Comparison of ENCODE assay signal across 18 cellular contexts in genomic region chr4:39083164-39083563, GRCh38. TPM values are rescaled to one million over a fixed set of nuclear protein-coding genes. Genes with fewer than 3 reads are reported as not detected.
DNase-seq lines count a peak whose midpoint lies in the region; ATAC-seq lines count a peak whose summit lies in the region.
"Had no signal": no experiment of that assay in that cellular context is flagged by ENCODE, and none has a peak within 500 bp of the region (broad histone marks: within the 10 kb centered on the region; RNA-seq: fewer than 3 reads in every experiment).

No MANE protein-coding gene starts in this region.

- no peak for ATAC-seq in HG03354 (IDR thresholded peaks at IDR 0.05; ENCODE audit: poor library complexity, severe bottlenecking, unreplicated experiment)
- ATAC-seq: A549; stimulated activated memory B cell treated with anti-CD40 and anti-IgM and Interleukin-4, amounts not matched to agents 10 μg/mL and 1 μg/mL and 100 μg/mL, for 72 hours had no signal

- DNase-seq in NCI-H748 (lab: John Stamatoyannopoulos, UW; ENCODE audit: unreplicated experiment): peak; percentile 11
- no peak for DNase-seq in NCI-H748 treated with DMSO at 0.1 percent for 48 hours (lab: John Stamatoyannopoulos, UW)
- peak; percentile 23 for DNase-seq in OCI-M1 (lab: John Stamatoyannopoulos, UW)
- peak; percentile 20 to 61 for DNase-seq in dermis microvascular lymphatic vessel endothelial cell (ENCODE audit: low read depth in 2 of 2)
- peak; percentile 21 for DNase-seq in stromal cell of bone marrow (ENCODE audit: low read depth)
- no peak for DNase-seq in iPS-NIHi11 (ENCODE audit: low spot score)
- DNase-seq in DMS153 treated with DMSO at 0.1 percent for 48 hours (lab: John Stamatoyannopoulos, UW; ENCODE audit: unreplicated experiment): no peak
- DNase-seq: activated gamma-delta T cell, dorsolateral prefrontal cortex, NCI-H2029, RPMI8226, T-helper 1 cell, transverse colon had no signal

RNA-seq across cellular contexts. Expression of gene KLHL5, which starts 21.1 kb away (rescaled TPM):
- 99.0 and 106 TPM in 2 replicates for total RNA-seq in dermis microvascular lymphatic vessel endothelial cell

RNA-seq across cellular contexts. Expression of gene TMEM156, which starts 51.0 kb away (rescaled TPM):
- total RNA-seq in dermis microvascular lymphatic vessel endothelial cell: 0.25 and 0.39 TPM in 2 replicates
- total RNA-seq: ascending aorta, myocyte had no signal

Comparison
In these comparisons a context has a peak if more than half of its experiments do, and no peak if none do; other contexts are left out.
1. DNase-seq: peak in NCI-H748 (single experiment), OCI-M1 (single experiment), dermis microvascular lymphatic vessel endothelial cell (2 of 2) and stromal cell of bone marrow (single experiment); none in NCI-H748 treated with DMSO at 0.1 percent for 48 hours (single experiment), iPS-NIHi11 (single experiment) and DMS153 treated with DMSO at 0.1 percent for 48 hours (single experiment).